9 cellular contexts compared by ENCODE assay signal in genomic region chr12:110565919-110566871, GRCh38. TPM values are rescaled to one million over a fixed set of nuclear protein-coding genes. Genes with fewer than 3 reads are reported as not detected.
DNase-seq lines count a peak whose midpoint lies in the region; ATAC-seq and TF ChIP-seq lines count a peak whose summit lies in the region.
"Had no signal": no experiment of that assay in that cellular context is flagged by ENCODE, and none has a peak within 500 bp of the region (broad histone marks: within the 10 kb centered on the region; RNA-seq: fewer than 3 reads in every experiment).

No MANE protein-coding gene starts in this region.

- no peaks in the 10 kb centered on the region for H3K36me3 ChIP-seq in liver (ENCODE audit: control insufficient read depth in 4 of 4, insufficient read depth in 3 of 4, low read depth in 1 of 4, low read length in 3 of 4)

- H3K27ac ChIP-seq in liver (ENCODE audit: low read depth in 1 of 2, low read length in 2 of 2): peak overlapping the region in 1 of 2 donors; percentile 60

- WGBS in liver: 44% methylated on average over 8 of the region's 8 CpGs

- no peaks in the 10 kb centered on the region for H3K9me3 Mint-ChIP-seq in stimulated activated naive CD8-positive, alpha-beta T cell treated with anti-CD3 and anti-CD28 coated beads, Interleukin-15, Interleukin-2, amounts not matched to agents 100 ng/mL and 50 ng/mL, for 24 hours
- peaks cover 4 to 5% of the 10 kb centered on the region in 2 donors for H3K9me3 Mint-ChIP-seq in stimulated activated naive CD8-positive, alpha-beta T cell treated with anti-CD3 and anti-CD28 coated beads, Interleukin-15, amount 100 ng/mL, for 72 hours
- peaks cover 4% of the 10 kb centered on the region for H3K9me3 Mint-ChIP-seq in activated naive CD8-positive, alpha-beta T cell (ENCODE audit: low read depth)

- no peak for DNase-seq in stimulated activated naive CD8-positive, alpha-beta T cell treated with anti-CD3 and anti-CD28 coated beads, Interleukin-15, amount 100 ng/mL, for 72 hours
- no peak for DNase-seq in NCI-H526 treated with DMSO at 0.1 percent for 48 hours (lab: John Stamatoyannopoulos, UW)

- no peak overlapping the region for H3K4me3 ChIP-seq in liver (ENCODE audit: low read depth in 1 of 3, low read length in 3 of 3)

- H3K4me1 Mint-ChIP-seq in stimulated activated naive CD8-positive, alpha-beta T cell treated with anti-CD3 and anti-CD28 coated beads, Interleukin-15, Interleukin-2, amounts not matched to agents 100 ng/mL and 50 ng/mL, for 24 hours (ENCODE audit: low read depth): peaks cover 79% of the 10 kb centered on the region
- H3K4me1 Mint-ChIP-seq in stimulated activated naive CD8-positive, alpha-beta T cell treated with anti-CD3 and anti-CD28 coated beads, Interleukin-15, amount 100 ng/mL, for 72 hours: peaks cover 86% of the 10 kb centered on the region
- peaks cover 76% of the 10 kb centered on the region for H3K4me1 Mint-ChIP-seq in activated naive CD8-positive, alpha-beta T cell (ENCODE audit: low read depth)

- no peak overlapping the region for H3K9ac ChIP-seq in liver (ENCODE audit: low read depth in 1 of 2, low read length in 2 of 2)

- peaks cover 4 to 47% (median 39%) of the 10 kb centered on the region in 4 donors for H3K4me1 ChIP-seq in liver (ENCODE audit: control insufficient read depth in 4 of 4, insufficient read depth in 4 of 4, low read length in 3 of 4)

- no peaks in the 10 kb centered on the region for H3K27me3 Mint-ChIP-seq in stimulated activated naive CD8-positive, alpha-beta T cell treated with anti-CD3 and anti-CD28 coated beads, Interleukin-15, Interleukin-2, amounts not matched to agents 100 ng/mL and 50 ng/mL, for 24 hours
- no peaks in the 10 kb centered on the region for H3K27me3 Mint-ChIP-seq in stimulated activated naive CD8-positive, alpha-beta T cell treated with anti-CD3 and anti-CD28 coated beads, Interleukin-15, amount 100 ng/mL, for 72 hours
- H3K27me3 Mint-ChIP-seq in activated naive CD8-positive, alpha-beta T cell: no peaks in the 10 kb centered on the region

- H3K27me3 ChIP-seq in liver (ENCODE audit: control insufficient read depth in 4 of 4, insufficient read depth in 4 of 4, low read length in 3 of 4): no peaks in the 10 kb centered on the region

- no peak for TF ChIP-seq RAD21 in liver (IDR thresholded peaks at IDR 0.05)

- peaks cover 16% of the 10 kb centered on the region for H3K36me3 Mint-ChIP-seq in stimulated activated naive CD8-positive, alpha-beta T cell treated with anti-CD3 and anti-CD28 coated beads, Interleukin-15, Interleukin-2, amounts not matched to agents 100 ng/mL and 50 ng/mL, for 24 hours (ENCODE audit: low read depth)
- H3K36me3 Mint-ChIP-seq in activated naive CD8-positive, alpha-beta T cell: peaks cover 6% of the 10 kb centered on the region

- no peak overlapping the region for H3K4me3 Mint-ChIP-seq in stimulated activated naive CD8-positive, alpha-beta T cell treated with anti-CD3 and anti-CD28 coated beads, Interleukin-15, Interleukin-2, amounts not matched to agents 100 ng/mL and 50 ng/mL, for 24 hours
- H3K4me3 Mint-ChIP-seq in stimulated activated naive CD8-positive, alpha-beta T cell treated with anti-CD3 and anti-CD28 coated beads, Interleukin-15, amount 100 ng/mL, for 72 hours: no peak overlapping the region
- peak overlapping the region; percentile 35 for H3K4me3 Mint-ChIP-seq in activated naive CD8-positive, alpha-beta T cell

- H3K27ac Mint-ChIP-seq in stimulated activated naive CD8-positive, alpha-beta T cell treated with anti-CD3 and anti-CD28 coated beads, Interleukin-15, Interleukin-2, amounts not matched to agents 100 ng/mL and 50 ng/mL, for 24 hours: peak overlapping the region; percentile 75
- peak overlapping the region in 1 of 2 donors; percentile 16 for H3K27ac Mint-ChIP-seq in stimulated activated naive CD8-positive, alpha-beta T cell treated with anti-CD3 and anti-CD28 coated beads, Interleukin-15, amount 100 ng/mL, for 72 hours
- peak overlapping the region; percentile 84 for H3K27ac Mint-ChIP-seq in activated naive CD8-positive, alpha-beta T cell
- H3K27ac Mint-ChIP-seq: activated naive CD4-positive, alpha-beta T cell treated with anti-CD3 and anti-CD28 coated beads, Interleukin-2, amount 50 U/mL, for 72 hours had no signal

- ATAC-seq in stimulated activated naive CD8-positive, alpha-beta T cell treated with anti-CD3 and anti-CD28 coated beads, Interleukin-15, amount 100 ng/mL, for 72 hours: no peak
- ATAC-seq in HG02885 (IDR thresholded peaks at IDR 0.05; ENCODE audit: poor library complexity, unreplicated experiment) (no peak), HG03469 (IDR thresholded peaks at IDR 0.05; ENCODE audit: unreplicated experiment) (no peak), HG03442 (IDR thresholded peaks at IDR 0.05; ENCODE audit: unreplicated experiment) (no peak)
- ATAC-seq: activated naive CD4-positive, alpha-beta T cell treated with anti-CD3 and anti-CD28 coated beads, Interleukin-2, amount 50 U/mL, for 72 hours had no signal

- TF ChIP-seq CTCF in liver (IDR thresholded peaks at IDR 0.05; ENCODE audit: low read depth, low read length, missing input control): no peak

- H3K9me3 ChIP-seq in liver (ENCODE audit: control insufficient read depth in 4 of 4, low read length in 3 of 4): no peaks in the 10 kb centered on the region

TF ChIP-seq in liver, 16 proteins besides CTCF, POLR2A, EP300 and RAD21:
- no peak for TF ChIP-seq GABPA (IDR thresholded peaks at IDR 0.05 in 1 of 2, conservative IDR thresholded peaks at IDR 0.05 in 1 of 2)
- no peak for TF ChIP-seq YY1 (IDR thresholded peaks at IDR 0.05)
- no peak for TF ChIP-seq TAF1 (conservative IDR thresholded peaks at IDR 0.05)
- TF ChIP-seq FOXA2 (IDR thresholded peaks at IDR 0.05): no peak
- no peak for TF ChIP-seq NR2F2 (IDR thresholded peaks at IDR 0.05)
- TF ChIP-seq ATF3 (IDR thresholded peaks at IDR 0.05): no peak
- TF ChIP-seq ZBTB33 (IDR thresholded peaks at IDR 0.05): no peak
- no peak for TF ChIP-seq REST (IDR thresholded peaks at IDR 0.05)
- TF ChIP-seq HNF4G (IDR thresholded peaks at IDR 0.05): peak; percentile 42
- TF ChIP-seq FOXA1 (IDR thresholded peaks at IDR 0.05): no peak
- no peak for TF ChIP-seq EGR1 (IDR thresholded peaks at IDR 0.05; ENCODE audit: low read depth in 2 of 2)
- TF ChIP-seq, protein P1, sequence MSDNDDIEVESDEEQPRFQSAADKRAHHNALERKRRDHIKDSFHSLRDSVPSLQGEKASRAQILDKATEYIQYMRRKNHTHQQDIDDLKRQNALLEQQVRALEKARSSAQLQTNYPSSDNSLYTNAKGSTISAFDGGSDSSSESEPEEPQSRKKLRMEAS (IDR thresholded peaks at IDR 0.05): no peak
- no peak for TF ChIP-seq JUND (IDR thresholded peaks at IDR 0.05)
- TF ChIP-seq HNF4A (conservative IDR thresholded peaks at IDR 0.05): peak; percentile 58 to 78
- peak; percentile 8 to 35 for TF ChIP-seq RXRA (IDR thresholded peaks at IDR 0.05)
- peak; percentile 60 for TF ChIP-seq SP1 (IDR thresholded peaks at IDR 0.05)

RNA-seq across cellular contexts. Expression of gene PPTC7, which starts 16.9 kb away (rescaled TPM):
- 10 to 100 TPM in 1 of 2 donors, 1 to 10 TPM in 1; 8.5 to 15.7 TPM for total RNA-seq in liver
- polyA plus RNA-seq in liver: 1 to 10 TPM; 5.6 to 8.2 TPM

RNA-seq across cellular contexts. Expression of gene TCTN1, which starts 47.7 kb away (rescaled TPM):
- total RNA-seq in liver: 10 to 100 TPM; 11.3 to 12.0 TPM
- 10 to 100 TPM in 1 of 2 donors, 1 to 10 TPM in 1; 6.0 to 10.4 TPM for polyA plus RNA-seq in liver
